ENCODE assay signal across 19 cellular contexts in genomic region chr3:40229411-40229810, GRCh38.
DNase-seq lines count a peak whose midpoint lies in the region; ATAC-seq, FAIRE-seq and TF ChIP-seq lines count a peak whose summit lies in the region.
"Had no signal": no experiment of that assay in that cellular context is flagged by ENCODE, and none has a peak within 500 bp of the region (broad histone marks: within the 10 kb centered on the region; RNA-seq: fewer than 3 reads in every experiment).

No MANE protein-coding gene starts in this region.

- no peak overlapping the region for H2BK15ac ChIP-seq in neuronal stem cell (ENCODE audit: low read length)

- no peak overlapping the region for H4K8ac ChIP-seq in neuronal stem cell (ENCODE audit: low read depth, low read length)

- no TSS peak for BruUV-seq in GM12878 (replicated peaks; lab: Mats Ljungman, UMichigan)
- no TSS peak for BruUV-seq in mammary epithelial cell (replicated peaks; lab: Mats Ljungman, UMichigan)

- H3K79me1 ChIP-seq in neuronal stem cell (ENCODE audit: low read depth, low read length) = no peaks in the 10 kb centered on the region

- TF ChIP-seq RAD21 in GM12878 (IDR thresholded peaks at IDR 0.05; ENCODE audit: insufficient read depth, low read depth, low read length) = no peak

- no peak overlapping the region for H2BK5ac ChIP-seq in neuronal stem cell (ENCODE audit: low read length)

- H3K14ac ChIP-seq in neuronal stem cell (ENCODE audit: low read length) = no peak overlapping the region

- H3K9me3 Mint-ChIP-seq in stimulated activated naive B cell treated with anti-CD40 and anti-IgM and Interleukin-4, amounts not matched to agents 10 μg/mL and 1 μg/mL and 100 μg/mL, for 72 hours = no peaks in the 10 kb centered on the region
- H3K9me3 Mint-ChIP-seq: activated naive CD8-positive, alpha-beta T cell treated with anti-CD3 and anti-CD28 coated beads, Interleukin-2, amount 10 ng/mL, durations not matched to agents 7 days and 5 days had no signal

- SMC1A ChIA-PET in GM12878 (lab: Charles Lee; ENCODE audit: uncharacterized antibody, unreplicated experiment) = no interaction called here

- ATAC-seq in GM18519 (IDR thresholded peaks at IDR 0.05; ENCODE audit: low FRiP score, unreplicated experiment) = peak; percentile 59
- ATAC-seq in GM21717 (IDR thresholded peaks at IDR 0.05; ENCODE audit: unreplicated experiment) = peak; percentile 59
- ATAC-seq in GM12878 = peak; percentile 78
- peak; percentile 89 to 93 for ATAC-seq in stimulated activated naive B cell treated with anti-CD40 and anti-IgM and Interleukin-4, amounts not matched to agents 10 μg/mL and 1 μg/mL and 100 μg/mL, for 72 hours (replicated peaks)
- ATAC-seq: activated CD8-positive, alpha-beta T cell treated with anti-CD3 and anti-CD28 coated beads, Interleukin-2, amount 10 ng/mL, durations not matched to agents 7 days and 5 days had no signal

- H3K79me2 ChIP-seq in GM12878 (ENCODE audit: control insufficient read depth, insufficient read depth, low read length) = no peaks in the 10 kb centered on the region
- no peaks in the 10 kb centered on the region for H3K79me2 ChIP-seq in mammary epithelial cell (ENCODE audit: insufficient read depth, low read length)

- H3K9ac ChIP-seq in GM12878 (ENCODE audit: control insufficient read depth, insufficient read depth, low read length) = no peak overlapping the region
- no peak overlapping the region for H3K9ac ChIP-seq in mammary epithelial cell (ENCODE audit: insufficient read depth, low read length)
- no peak overlapping the region for H3K9ac ChIP-seq in neuronal stem cell (ENCODE audit: low read depth, low read length, poor library complexity)

- H3K9me3 ChIP-seq in GM12878 (replicated peaks; ENCODE audit: control insufficient read depth, insufficient read depth, low read length) (no peaks in the 10 kb centered on the region), mammary epithelial cell (replicated peaks; ENCODE audit: insufficient read depth, low read length) (no peaks in the 10 kb centered on the region), neuronal stem cell (replicated peaks in 1 of 2; ENCODE audit: control insufficient read depth in 2 of 2, insufficient read depth in 1 of 2, low read depth in 1 of 2, low read length in 2 of 2) (no peaks in the 10 kb centered on the region)
- H3K9me3 ChIP-seq: esophagus squamous epithelium, HAP-1, heart left ventricle, right atrium auricular region, testis had no signal

- H3K36me3 ChIP-seq in GM12878 (ENCODE audit: control insufficient read depth in 2 of 2, insufficient read depth in 2 of 2, low read length in 1 of 2) (no peaks in the 10 kb centered on the region), mammary epithelial cell (ENCODE audit: insufficient read depth, low read length) (no peaks in the 10 kb centered on the region), neuronal stem cell (replicated peaks in 1 of 2; ENCODE audit: control insufficient read depth in 2 of 2, insufficient read depth in 2 of 2, low read length in 2 of 2) (no peaks in the 10 kb centered on the region)
- H3K36me3 ChIP-seq: esophagus squamous epithelium, HAP-1, right atrium auricular region had no signal

- no peak overlapping the region for H3K4ac ChIP-seq in neuronal stem cell (ENCODE audit: low read length)

- FAIRE-seq in GM12878 (lab: Jason Lieb, UNC) = peak; percentile 64
- FAIRE-seq: islet of Langerhans had no signal

- WGBS in GM12878 (ENCODE audit: insufficient coverage, insufficient replicate concordance, low lambda C conversion rate, missing lambda C conversion rate) = 14% methylated on average over 4 of the region's 4 CpGs
- 94% methylated on average over 4 of the region's 4 CpGs for WGBS in mammary epithelial cell (ENCODE audit: low coverage, missing lambda C conversion rate)
- no CpG with 5 or more reads among the region's 4 CpGs for WGBS in neuronal stem cell (ENCODE audit: extremely low coverage in 2 of 2, insufficient read length in 2 of 2, insufficient replicate concordance in 1 of 2), 2 donors

- intact Hi-C loops in GM12878 (cut with micrococcal nuclease; ENCODE audit: unreplicated experiment) = no loop called here
- intact Hi-C loops in mammary epithelial cell (cut with micrococcal nuclease) = no loop called here

- no peak overlapping the region for H3K18ac ChIP-seq in neuronal stem cell (ENCODE audit: low read length)

- H3K4me1 ChIP-seq in GM12878 (ENCODE audit: control insufficient read depth, insufficient read depth, low read length) = peaks cover 6% of the 10 kb centered on the region
- H3K4me1 ChIP-seq in mammary epithelial cell (ENCODE audit: insufficient read depth, low read length) = no peaks in the 10 kb centered on the region
- no peaks in the 10 kb centered on the region for H3K4me1 ChIP-seq in neuronal stem cell (ENCODE audit: control insufficient read depth in 2 of 2, insufficient read depth in 1 of 2, low read depth in 1 of 2, low read length in 2 of 2)
- H3K4me1 ChIP-seq: esophagus squamous epithelium, HAP-1, right atrium auricular region, testis had no signal

- H3K27me3 ChIP-seq in GM12878 (replicated peaks in 1 of 2; ENCODE audit: control insufficient read depth in 2 of 2, insufficient read depth in 2 of 2, low read length in 1 of 2) = peaks cover 0 to 2% of the 10 kb centered on the region in 2 experiments; a peak in 2 of 4 replicates
- no peaks in the 10 kb centered on the region for H3K27me3 ChIP-seq in mammary epithelial cell (ENCODE audit: insufficient read depth, low read length)
- H3K27me3 ChIP-seq in neuronal stem cell (ENCODE audit: control insufficient read depth in 3 of 3, insufficient read depth in 3 of 3, low read depth in 1 of 3, low read length in 3 of 3) = no peaks in the 10 kb centered on the region
- H3K27me3 ChIP-seq: esophagus squamous epithelium, heart left ventricle, right atrium auricular region, testis had no signal

- CTCF ChIA-PET in GM12878 (lab: Yijun Ruan, JAX) = interaction anchor here (0.7 to 1.9 kb wide), 2 partner anchors 38 to 1475 kb away, joined by 3 to 6 read pairs; no protein-coding TSS in a partner anchor
- CTCF ChIA-PET in mammary epithelial cell (lab: Charles Lee; ENCODE audit: low non-redundant PET) = no interaction called here

- H3K4me3 Mint-ChIP-seq in stimulated activated naive B cell treated with anti-CD40 and anti-IgM and Interleukin-4, amounts not matched to agents 10 μg/mL and 1 μg/mL and 100 μg/mL, for 72 hours = no peak overlapping the region
- H3K4me3 Mint-ChIP-seq: activated CD8-positive, alpha-beta T cell treated with anti-CD3 and anti-CD28 coated beads, Interleukin-2, amount 10 ng/mL, durations not matched to agents 7 days and 5 days; activated naive CD8-positive, alpha-beta T cell treated with anti-CD3 and anti-CD28 coated beads, Interleukin-2, amount 10 ng/mL, durations not matched to agents 7 days and 5 days had no signal

- RAD21 ChIA-PET in GM12878 (lab: Charles Lee; ENCODE audit: unreplicated experiment) = no interaction called here

- TF ChIP-seq POLR2A in GM12878 (IDR thresholded peaks at IDR 0.05; ENCODE audit: low read depth, low read length) = no peak

- no peaks in the 10 kb centered on the region for H3K27me3 Mint-ChIP-seq in stimulated activated naive B cell treated with anti-CD40 and anti-IgM and Interleukin-4, amounts not matched to agents 10 μg/mL and 1 μg/mL and 100 μg/mL, for 72 hours
- H3K27me3 Mint-ChIP-seq: activated naive CD8-positive, alpha-beta T cell treated with anti-CD3 and anti-CD28 coated beads, Interleukin-2, amount 10 ng/mL, durations not matched to agents 7 days and 5 days had no signal

- H3K4me2 ChIP-seq in GM12878 (ENCODE audit: control insufficient read depth, insufficient read depth) (no peak overlapping the region), mammary epithelial cell (ENCODE audit: insufficient read depth, low read depth, low read length) (no peak overlapping the region), neuronal stem cell (ENCODE audit: insufficient read depth, low read length, poor library complexity, severe bottlenecking) (no peak overlapping the region)

- no peak overlapping the region for H2BK12ac ChIP-seq in neuronal stem cell (ENCODE audit: low read length)

- dilution Hi-C loops in mammary epithelial cell (cut with HindIII; ENCODE audit: low sequenced_read_pairs) = no loop called here

- no peak overlapping the region for H3K23ac ChIP-seq in neuronal stem cell (ENCODE audit: low read depth, low read length, poor library complexity)

- H3K4me3 ChIP-seq in GM12878 (no peak overlapping the region), mammary epithelial cell (replicated peaks in 1 of 3; ENCODE audit: insufficient read depth in 1 of 3, low read depth in 2 of 3, low read length in 3 of 3) (no peak overlapping the region), neuronal stem cell (ENCODE audit: low read length in 2 of 2) (no peak overlapping the region)
- H3K4me3 ChIP-seq: esophagus squamous epithelium, HAP-1, heart left ventricle, right atrium auricular region, testis had no signal

- peaks cover 7 to 14% of the 10 kb centered on the region in 2 donors for H3K4me1 Mint-ChIP-seq in stimulated activated naive B cell treated with anti-CD40 and anti-IgM and Interleukin-4, amounts not matched to agents 10 μg/mL and 1 μg/mL and 100 μg/mL, for 72 hours

- in situ Hi-C loops in GM12878 (cut with MboI) (no loop called here), mammary epithelial cell (cut with MboI; ENCODE audit: low sequenced_read_pairs in 2 of 2) (no loop called here)

- TF ChIP-seq CTCF in GM12878 (IDR thresholded peaks at IDR 0.05 in 2 of 3, conservative IDR thresholded peaks at IDR 0.05 in 1 of 3; ENCODE audit: control insufficient read depth in 2 of 3, extremely low read depth in 1 of 3, insufficient read depth in 1 of 3, low read depth in 3 of 3, low read length in 3 of 3) (no peak), mammary epithelial cell (conservative IDR thresholded peaks at IDR 0.05 in 1 of 2, IDR thresholded peaks at IDR 0.05 in 1 of 2; ENCODE audit: extremely low read depth in 1 of 2, insufficient read depth in 1 of 2, low read depth in 1 of 2, low read length in 2 of 2) (no peak)

- H3K36me3 Mint-ChIP-seq in stimulated activated naive B cell treated with anti-CD40 and anti-IgM and Interleukin-4, amounts not matched to agents 10 μg/mL and 1 μg/mL and 100 μg/mL, for 72 hours = peaks cover 4 to 11% of the 10 kb centered on the region in 2 donors

- H3K27ac ChIP-seq in GM12878 (ENCODE audit: control insufficient read depth, insufficient read depth) (no peak overlapping the region), mammary epithelial cell (ENCODE audit: insufficient read depth, low read depth, low read length) (no peak overlapping the region), neuronal stem cell (replicated peaks; ENCODE audit: low read length) (no peak overlapping the region)
- H3K27ac ChIP-seq: esophagus squamous epithelium, right atrium auricular region, testis had no signal

- TF ChIP-seq EP300 in GM12878 (IDR thresholded peaks at IDR 0.05; ENCODE audit: borderline replicate concordance in 1 of 2, control insufficient read depth in 1 of 2, low read depth in 2 of 2, low read length in 2 of 2) = no peak

- POLR2A ChIA-PET in GM12878 (lab: Charles Lee) = no interaction called here

- no peak overlapping the region for H2AFZ ChIP-seq in GM12878 (ENCODE audit: control insufficient read depth, low read depth, low read length)
- no peak overlapping the region for H2AFZ ChIP-seq in mammary epithelial cell (ENCODE audit: low read depth, low read length)
- H2AFZ ChIP-seq in neuronal stem cell (ENCODE audit: low read length) = no peak overlapping the region

- no peak overlapping the region for H4K91ac ChIP-seq in neuronal stem cell (ENCODE audit: low read depth, low read length, poor library complexity)

- H2AK5ac ChIP-seq in neuronal stem cell (ENCODE audit: low read depth, low read length) = no peak overlapping the region

- DNase-seq in GM12878 (ENCODE audit: low read depth, low spot score) (peak; percentile 9), mammary epithelial cell (no peak), NCI-H2081 treated with DMSO at 0.1 percent for 48 hours (lab: John Stamatoyannopoulos, UW) (no peak), neuronal stem cell (ENCODE audit: low spot score) (no peak)
- no peak for DNase-seq in stimulated activated naive B cell treated with anti-CD40 and anti-IgM and Interleukin-4, amounts not matched to agents 10 μg/mL and 1 μg/mL and 100 μg/mL, for 72 hours
- DNase-seq: activated CD8-positive, alpha-beta T cell treated with anti-CD3 and anti-CD28 coated beads, Interleukin-2, amount 10 ng/mL, durations not matched to agents 7 days and 5 days; activated naive CD8-positive, alpha-beta T cell treated with anti-CD3 and anti-CD28 coated beads, Interleukin-2, amount 10 ng/mL, durations not matched to agents 7 days and 5 days; esophagus squamous epithelium; heart left ventricle; midbrain; MV-4-11; NCI-H2081; NCI-H774; testis had no signal

- H4K20me1 ChIP-seq in GM12878 (ENCODE audit: control insufficient read depth, insufficient read depth) = no peaks in the 10 kb centered on the region
- H4K20me1 ChIP-seq in mammary epithelial cell (ENCODE audit: insufficient read depth, low read length) = no peaks in the 10 kb centered on the region

- no peak overlapping the region for H2BK120ac ChIP-seq in neuronal stem cell (ENCODE audit: low read depth, low read length)

- H3K27ac Mint-ChIP-seq in stimulated activated naive B cell treated with anti-CD40 and anti-IgM and Interleukin-4, amounts not matched to agents 10 μg/mL and 1 μg/mL and 100 μg/mL, for 72 hours = no peak overlapping the region
- H3K27ac Mint-ChIP-seq: activated CD8-positive, alpha-beta T cell treated with anti-CD3 and anti-CD28 coated beads, Interleukin-2, amount 10 ng/mL, durations not matched to agents 7 days and 5 days; activated naive CD8-positive, alpha-beta T cell treated with anti-CD3 and anti-CD28 coated beads, Interleukin-2, amount 10 ng/mL, durations not matched to agents 7 days and 5 days had no signal
